Comparison of ENCODE assay signal across 8 cellular contexts in the genomic region with DNA sequence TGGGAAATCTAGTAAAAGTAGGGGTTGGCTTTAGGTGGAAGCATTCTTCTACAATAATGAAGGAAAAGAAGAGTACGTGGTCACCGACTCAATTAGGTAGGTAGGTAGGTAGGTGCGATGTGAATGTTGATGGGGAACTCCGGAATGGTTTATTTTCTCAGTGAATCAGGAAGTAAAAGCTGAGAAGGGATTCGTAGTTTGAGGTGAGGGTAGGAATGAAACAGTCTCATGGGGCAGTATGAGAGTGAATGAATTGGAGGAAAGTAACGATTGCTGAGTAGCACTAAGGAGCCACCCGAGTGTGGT.
DNase-seq lines count a peak whose midpoint lies in the region; ATAC-seq and TF ChIP-seq lines count a peak whose summit lies in the region.

No MANE protein-coding gene starts in this region.

- no peaks in the 10 kb centered on the region for H3K9me3 ChIP-seq in HUES48 (ENCODE audit: control insufficient read depth, insufficient read depth, low read length)
- no peaks in the 10 kb centered on the region for H3K9me3 ChIP-seq in effector memory CD4-positive, alpha-beta T cell (ENCODE audit: control insufficient read depth, low read length)
- no peaks in the 10 kb centered on the region for H3K9me3 ChIP-seq in neuron (ENCODE audit: low read length)

- H3K4me3 ChIP-seq in HUES48 (ENCODE audit: low read depth, low read length) (peak overlapping the region; percentile 75), neuron (ENCODE audit: low read length) (peak overlapping the region; percentile 46)
- peak overlapping the region; percentile 52 for H3K4me3 ChIP-seq in effector memory CD4-positive, alpha-beta T cell (ENCODE audit: insufficient read depth, low read depth, low read length, poor library complexity, severe bottlenecking)

- no peak for DNase-seq in effector memory CD4-positive, alpha-beta T cell
- DNase-seq in DMS53 treated with DMSO at 0.1 percent for 48 hours (lab: John Stamatoyannopoulos, UW; ENCODE audit: unreplicated experiment) (no peak), NCI-H146 (lab: John Stamatoyannopoulos, UW) (no peak), MV-4-11 (lab: John Stamatoyannopoulos, UW) (no peak)

- ATAC-seq in GM21381 (IDR thresholded peaks at IDR 0.05; ENCODE audit: unreplicated experiment), result no peak

- no peak overlapping the region; the same call in 1 of the 2 replicates for H3K9ac ChIP-seq in HUES48 (ENCODE audit: low read depth, low read length)

- H3K36me3 ChIP-seq in HUES48 (ENCODE audit: control insufficient read depth, insufficient read depth, low read length), result peaks cover 24% of the 10 kb centered on the region
- peaks cover 23% of the 10 kb centered on the region for H3K36me3 ChIP-seq in effector memory CD4-positive, alpha-beta T cell (ENCODE audit: control insufficient read depth, insufficient read depth, low read length)
- peaks cover 18% of the 10 kb centered on the region for H3K36me3 ChIP-seq in neuron (ENCODE audit: insufficient read depth, low read length)

- H3K27me3 ChIP-seq in HUES48 (ENCODE audit: control insufficient read depth, insufficient read depth, low read length), result peaks cover 8% of the 10 kb centered on the region
- H3K27me3 ChIP-seq in effector memory CD4-positive, alpha-beta T cell (replicated peaks; ENCODE audit: control insufficient read depth, insufficient read depth, low read length, poor library complexity, severe bottlenecking), result no peaks in the 10 kb centered on the region
- no peaks in the 10 kb centered on the region for H3K27me3 ChIP-seq in neuron (ENCODE audit: insufficient read depth, low read length)

- peak overlapping the region; percentile 44 for H2AFZ ChIP-seq in neuron (ENCODE audit: low read depth, low read length)

- H3K4me1 ChIP-seq in HUES48 (ENCODE audit: control insufficient read depth, insufficient read depth, low read length) (no peaks in the 10 kb centered on the region), neuron (ENCODE audit: insufficient read depth, low read length) (peaks cover 5% of the 10 kb centered on the region)
- peaks cover 7% of the 10 kb centered on the region for H3K4me1 ChIP-seq in effector memory CD4-positive, alpha-beta T cell (ENCODE audit: control insufficient read depth, insufficient read depth, low read length, poor library complexity, severe bottlenecking)

- no peak for TF ChIP-seq CTCF in C4-2B (conservative IDR thresholded peaks at IDR 0.05)

- peak overlapping the region; percentile 58 for H3K27ac ChIP-seq in C4-2B
- H3K27ac ChIP-seq in HUES48 (ENCODE audit: low read depth, low read length), result peak overlapping the region; percentile 76
- H3K27ac ChIP-seq in effector memory CD4-positive, alpha-beta T cell (ENCODE audit: insufficient read depth, low read length, poor library complexity, severe bottlenecking), result peak overlapping the region; percentile 83
